Comparison of ENCODE assay signal across 8 cellular contexts in the genomic region with DNA sequence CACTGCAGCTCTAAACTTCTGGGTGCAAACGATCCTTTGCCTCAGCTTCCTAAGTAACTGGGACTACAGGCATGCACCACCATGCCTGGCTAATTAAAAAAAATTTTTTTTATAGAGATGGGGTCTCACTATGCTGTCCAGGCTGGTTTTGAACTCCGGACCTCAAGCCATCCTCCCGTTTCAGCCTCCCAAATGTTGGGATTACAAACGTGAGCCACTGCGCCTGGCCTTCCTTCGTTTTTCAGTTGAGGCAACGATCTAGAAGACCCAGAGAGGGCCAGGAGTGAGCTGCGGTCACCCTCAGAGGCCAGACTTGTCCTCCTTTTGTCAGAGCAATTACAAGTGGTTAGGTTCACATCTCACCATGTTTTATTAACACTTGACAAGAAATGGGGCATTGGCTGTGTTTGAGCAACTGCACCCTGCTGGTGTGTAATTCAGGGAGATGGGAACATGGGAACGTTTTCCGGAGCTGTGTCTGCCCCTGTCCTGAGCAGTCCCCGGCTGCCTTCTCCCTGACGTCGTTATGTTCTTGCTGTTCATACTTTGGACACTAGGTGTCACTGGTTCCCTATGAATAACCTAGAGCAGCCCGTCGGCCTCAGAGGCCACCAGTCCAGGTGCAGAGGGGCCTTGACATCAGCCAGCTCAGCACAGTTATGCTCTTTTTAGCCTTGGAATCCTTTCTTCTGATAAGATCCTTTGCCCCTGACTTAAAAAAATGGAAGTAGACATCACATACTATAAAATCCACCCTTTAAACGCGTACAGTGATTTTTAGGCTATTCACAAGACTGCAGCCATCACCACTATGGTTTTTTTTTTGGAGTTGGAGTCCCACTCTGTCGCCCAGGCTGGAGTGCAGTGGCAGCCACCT.
DNase-seq lines count a peak whose midpoint lies in the region; ATAC-seq, FAIRE-seq and TF ChIP-seq lines count a peak whose summit lies in the region.

No MANE protein-coding gene starts in this region.

- CTCF ChIA-PET in CD4-positive, alpha-beta T cell (lab: Charles Lee), result no interaction called here

- H3K27ac Mint-ChIP-seq in CD4-positive, alpha-beta T cell, result no peak overlapping the region

- peak; percentile 51 for ATAC-seq in CD4-positive, alpha-beta T cell (ENCODE audit: poor library complexity)
- ATAC-seq in HG03342 (IDR thresholded peaks at IDR 0.05; ENCODE audit: unreplicated experiment) (peak; percentile 95), lower lobe of right lung (peak; percentile 84 to 91)

- H3K4me1 Mint-ChIP-seq in CD4-positive, alpha-beta T cell (ENCODE audit: low read depth), result peaks cover 4% of the 10 kb centered on the region

- H3K9me3 ChIP-seq in CD4-positive, alpha-beta T cell (ENCODE audit: control insufficient read depth, low read length), result no peaks in the 10 kb centered on the region
- H3K9me3 ChIP-seq in lower lobe of right lung, result no peaks in the 10 kb centered on the region

- DNase-seq in CD4-positive, alpha-beta T cell, result peak; percentile 5 to 39 (median 23)
- peak; percentile 89 for DNase-seq in GM19239 (ENCODE audit: insufficient read length, low spot score)
- peak; percentile 50 to 75 for DNase-seq in NCI-H446 (lab: John Stamatoyannopoulos, UW)
- peak; percentile 59 for DNase-seq in activated CD4-positive, alpha-beta T cell treated with anti-CD3 and anti-CD28 coated beads for 48 hours
- DNase-seq in dedifferentiated amniotic fluid mesenchymal stem cell (ENCODE audit: extremely low spot score), result peak; percentile 76
- DNase-seq in lower lobe of right lung, result peak; percentile 57
- DNase-seq in stimulated activated CD8-positive, alpha-beta memory T cell treated with anti-CD3 and anti-CD28 coated beads, Interleukin-15, amount 100 ng/mL, for 1 hour (ENCODE audit: low read depth), result peak; percentile 2

- H3K27me3 Mint-ChIP-seq in CD4-positive, alpha-beta T cell, result peaks cover 32% of the 10 kb centered on the region

- peaks cover 2% of the 10 kb centered on the region for H3K9me3 Mint-ChIP-seq in CD4-positive, alpha-beta T cell

- peak; percentile 83 for FAIRE-seq in GM19239 (lab: Jason Lieb, UNC)

- H3K4me3 ChIP-seq in lower lobe of right lung, result no peak overlapping the region

- no peaks in the 10 kb centered on the region for H3K4me1 ChIP-seq in lower lobe of right lung

- H3K27ac ChIP-seq in CD4-positive, alpha-beta T cell (ENCODE audit: low read depth, low read length), result no peak overlapping the region
- no peak overlapping the region for H3K27ac ChIP-seq in lower lobe of right lung

- H3K36me3 ChIP-seq in lower lobe of right lung, result no peaks in the 10 kb centered on the region

- no peak overlapping the region for H3K4me3 Mint-ChIP-seq in CD4-positive, alpha-beta T cell

- POLR2A ChIA-PET in CD4-positive, alpha-beta T cell (lab: Charles Lee), result no interaction called here

- TF ChIP-seq CTCF in CD4-positive, alpha-beta T cell (IDR thresholded peaks at IDR 0.05), result peak; percentile 90
- peak; percentile 81 for TF ChIP-seq CTCF in lower lobe of right lung (IDR thresholded peaks at IDR 0.05)

- H3K36me3 Mint-ChIP-seq in CD4-positive, alpha-beta T cell (ENCODE audit: low read depth), result no peaks in the 10 kb centered on the region

- intact Hi-C loops in CD4-positive, alpha-beta T cell (cut with DNase I, micrococcal nuclease), result no loop called here
- intact Hi-C loops in lower lobe of right lung (cut with DNase I), result no loop called here

- peaks cover 14% of the 10 kb centered on the region for H3K27me3 ChIP-seq in CD4-positive, alpha-beta T cell (ENCODE audit: control insufficient read depth, insufficient read depth, low read length)
- H3K27me3 ChIP-seq in lower lobe of right lung (ENCODE audit: low read depth), result peaks cover 15% of the 10 kb centered on the region

Comparison
In these comparisons a context has a peak if more than half of its experiments do, and no peak if none do; other contexts are left out.
1. DNase-seq: peak in every context shown above with its lines; median percentile 89 in GM19239; 76 in dedifferentiated amniotic fluid mesenchymal stem cell; 62 in NCI-H446; 59 in activated CD4-positive, alpha-beta T cell treated with anti-CD3 and anti-CD28 coated beads for 48 hours; 57 in lower lobe of right lung; 23 in CD4-positive, alpha-beta T cell; 2 in stimulated activated CD8-positive, alpha-beta memory T cell treated with anti-CD3 and anti-CD28 coated beads, Interleukin-15, amount 100 ng/mL, for 1 hour.